In the genomic region with DNA sequence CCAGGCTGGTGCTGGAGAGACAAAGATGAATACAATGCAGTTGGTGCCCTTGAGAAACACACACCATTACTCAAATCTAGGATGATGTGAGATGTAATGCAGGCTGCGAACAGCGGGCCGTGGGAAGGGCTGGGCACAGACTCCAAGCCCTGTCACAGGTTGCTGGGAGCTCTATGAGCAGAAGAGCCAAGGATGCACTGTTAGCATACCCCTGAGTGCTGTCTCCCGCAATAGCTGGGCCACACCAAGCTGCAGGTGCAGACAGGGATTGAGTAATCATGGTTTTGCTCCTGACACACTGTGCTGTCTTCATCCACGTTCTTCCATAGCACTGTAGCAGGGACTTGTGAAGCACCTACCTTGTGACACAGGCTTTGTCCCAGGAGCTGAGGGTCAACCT, we compare ENCODE assay signal across 20 cellular contexts.
DNase-seq lines count a peak whose midpoint lies in the region; ATAC-seq lines count a peak whose summit lies in the region.
"Had no signal": no experiment of that assay in that cellular context is flagged by ENCODE, and none has a peak within 500 bp of the region (broad histone marks: within the 10 kb centered on the region; RNA-seq: fewer than 3 reads in every experiment).

No MANE protein-coding gene starts in this region.

- H3K4me3 Mint-ChIP-seq in activated naive CD4-positive, alpha-beta T cell treated with anti-CD3 and anti-CD28 coated beads, Interleukin-2, amount 10 ng/mL, durations not matched to agents 7 days and 5 days = no peak overlapping the region
- H3K4me3 Mint-ChIP-seq in activated T-helper 17 cell treated with anti-CD3 and anti-CD28 coated beads, Interleukin-2, amount 50 U/mL, for 72 hours = no peak overlapping the region
- no peak overlapping the region for H3K4me3 Mint-ChIP-seq in naive thymus-derived CD4-positive, alpha-beta T cell
- H3K4me3 Mint-ChIP-seq: CD4-positive, CD25-positive, alpha-beta regulatory T cell; CD8-positive, alpha-beta memory T cell; GM23338; HFFc6 had no signal

- CTCF ChIA-PET in activated naive CD4-positive, alpha-beta T cell treated with anti-CD3 and anti-CD28 coated beads, Interleukin-2, amount 10 ng/mL, durations not matched to agents 7 days and 5 days (lab: Charles Lee) = interaction anchor here (1.0 kb wide), 1 partner anchor 12 kb away, joined by 3 read pairs; no protein-coding TSS in a partner anchor
- CTCF ChIA-PET in naive thymus-derived CD4-positive, alpha-beta T cell (lab: Charles Lee) = no interaction called here

- peaks cover 7 to 58% (median 24%) of the 10 kb centered on the region in 10 experiments; a peak in 19 of 20 replicates for H3K4me1 ChIP-seq in BLaER1 treated with 17β-estradiol and CSF1 and Interleukin-3, amounts not matched to agents 10 nM and 100 nM
- H3K4me1 ChIP-seq in naive thymus-derived CD4-positive, alpha-beta T cell (ENCODE audit: control insufficient read depth in 2 of 2, insufficient read depth in 2 of 2, low read length in 2 of 2) = peaks cover 0 to 21% of the 10 kb centered on the region in 2 donors
- H3K4me1 ChIP-seq: HAP-1 had no signal

- H3K36me3 Mint-ChIP-seq in activated naive CD4-positive, alpha-beta T cell treated with anti-CD3 and anti-CD28 coated beads, Interleukin-2, amount 10 ng/mL, durations not matched to agents 7 days and 5 days = peaks cover 46% of the 10 kb centered on the region
- no peaks in the 10 kb centered on the region for H3K36me3 Mint-ChIP-seq in activated T-helper 17 cell treated with anti-CD3 and anti-CD28 coated beads, Interleukin-2, amount 50 U/mL, for 72 hours (ENCODE audit: low read depth)
- peaks cover 3 to 58% (median 25%) of the 10 kb centered on the region in 5 donors for H3K36me3 Mint-ChIP-seq in naive thymus-derived CD4-positive, alpha-beta T cell

- H3K27ac ChIP-seq in BLaER1 treated with 17β-estradiol and CSF1 and Interleukin-3, amounts not matched to agents 10 nM and 100 nM = no peak overlapping the region
- no peak overlapping the region for H3K27ac ChIP-seq in naive thymus-derived CD4-positive, alpha-beta T cell (ENCODE audit: low read depth, low read length)
- H3K27ac ChIP-seq: 22Rv1, C4-2B had no signal

- no peak overlapping the region for H3K4me3 ChIP-seq in BLaER1 treated with 17β-estradiol and CSF1 and Interleukin-3, amounts not matched to agents 10 nM and 100 nM
- no peak overlapping the region for H3K4me3 ChIP-seq in naive thymus-derived CD4-positive, alpha-beta T cell (ENCODE audit: low read length)
- H3K4me3 ChIP-seq: GM12878, GM23338, HAP-1 had no signal

- no peak for DNase-seq in activated naive CD4-positive, alpha-beta T cell treated with anti-CD3 and anti-CD28 coated beads, Interleukin-2, amount 10 ng/mL, durations not matched to agents 7 days and 5 days
- no peak for DNase-seq in activated naive CD4-positive, alpha-beta T cell treated with anti-CD3 and anti-CD28 coated beads, Interleukin-2, amount 50 U/mL, for 16 hours
- DNase-seq in naive thymus-derived CD4-positive, alpha-beta T cell = no peak
- DNase-seq: ACHN; AML-193; CD4-positive, CD25-positive, alpha-beta regulatory T cell; CD8-positive, alpha-beta memory T cell; DMS 273 treated with DMSO at 0.1 percent for 48 hours; DMS79; EL; GDM1; HFFc6 had no signal

- peaks cover 8% of the 10 kb centered on the region for H3K9me3 Mint-ChIP-seq in activated naive CD4-positive, alpha-beta T cell treated with anti-CD3 and anti-CD28 coated beads, Interleukin-2, amount 10 ng/mL, durations not matched to agents 7 days and 5 days
- H3K9me3 Mint-ChIP-seq in activated T-helper 17 cell treated with anti-CD3 and anti-CD28 coated beads, Interleukin-2, amount 50 U/mL, for 72 hours = peaks cover 4% of the 10 kb centered on the region
- H3K9me3 Mint-ChIP-seq in naive thymus-derived CD4-positive, alpha-beta T cell = peaks cover 0 to 17% (median 0%) of the 10 kb centered on the region in 11 donors

- H4K20me1 ChIP-seq in BLaER1 treated with 17β-estradiol and CSF1 and Interleukin-3, amounts not matched to agents 10 nM and 100 nM = peaks cover 0 to 31% (median 5%) of the 10 kb centered on the region in 11 experiments; a peak in 9 of 22 replicates

- intact Hi-C loops in naive thymus-derived CD4-positive, alpha-beta T cell (cut with micrococcal nuclease) = no loop called here

- POLR2A ChIA-PET in naive thymus-derived CD4-positive, alpha-beta T cell (lab: Charles Lee) = no interaction called here

- peak overlapping the region; percentile 19 for H3K27ac Mint-ChIP-seq in activated naive CD4-positive, alpha-beta T cell treated with anti-CD3 and anti-CD28 coated beads, Interleukin-2, amount 10 ng/mL, durations not matched to agents 7 days and 5 days
- peak overlapping the region; percentile 47 for H3K27ac Mint-ChIP-seq in activated T-helper 17 cell treated with anti-CD3 and anti-CD28 coated beads, Interleukin-2, amount 50 U/mL, for 72 hours
- H3K27ac Mint-ChIP-seq in naive thymus-derived CD4-positive, alpha-beta T cell = peak overlapping the region in 3 of 9 donors; percentile 24 to 67 (median 34)
- H3K27ac Mint-ChIP-seq: CD4-positive, CD25-positive, alpha-beta regulatory T cell; GM23338; HFFc6 had no signal

- peak overlapping the region in 7 of 11 experiments; percentile 4 to 38 (median 16); a peak in 6 of 22 replicates for H3K4me2 ChIP-seq in BLaER1 treated with 17β-estradiol and CSF1 and Interleukin-3, amounts not matched to agents 10 nM and 100 nM
- H3K4me2 ChIP-seq: GM23338 had no signal

- H3K27me3 Mint-ChIP-seq in activated naive CD4-positive, alpha-beta T cell treated with anti-CD3 and anti-CD28 coated beads, Interleukin-2, amount 10 ng/mL, durations not matched to agents 7 days and 5 days = no peaks in the 10 kb centered on the region
- H3K27me3 Mint-ChIP-seq in activated T-helper 17 cell treated with anti-CD3 and anti-CD28 coated beads, Interleukin-2, amount 50 U/mL, for 72 hours = no peaks in the 10 kb centered on the region
- no peaks in the 10 kb centered on the region for H3K27me3 Mint-ChIP-seq in naive thymus-derived CD4-positive, alpha-beta T cell

- H3K9ac ChIP-seq in BLaER1 treated with 17β-estradiol and CSF1 and Interleukin-3, amounts not matched to agents 10 nM and 100 nM = no peak overlapping the region

- peaks cover 28% of the 10 kb centered on the region for H3K4me1 Mint-ChIP-seq in activated naive CD4-positive, alpha-beta T cell treated with anti-CD3 and anti-CD28 coated beads, Interleukin-2, amount 10 ng/mL, durations not matched to agents 7 days and 5 days
- peaks cover 24% of the 10 kb centered on the region for H3K4me1 Mint-ChIP-seq in activated T-helper 17 cell treated with anti-CD3 and anti-CD28 coated beads, Interleukin-2, amount 50 U/mL, for 72 hours
- H3K4me1 Mint-ChIP-seq in naive thymus-derived CD4-positive, alpha-beta T cell = peaks cover 11 to 64% (median 51%) of the 10 kb centered on the region in 7 donors
- H3K4me1 Mint-ChIP-seq: GM23338 had no signal

- H3K27me3 ChIP-seq in BLaER1 treated with 17β-estradiol and CSF1 and Interleukin-3, amounts not matched to agents 10 nM and 100 nM = no peaks in the 10 kb centered on the region
- H3K27me3 ChIP-seq in naive thymus-derived CD4-positive, alpha-beta T cell (ENCODE audit: control insufficient read depth in 2 of 2, insufficient read depth in 2 of 2, low read length in 2 of 2) = no peaks in the 10 kb centered on the region

- H3K36me3 ChIP-seq in BLaER1 treated with 17β-estradiol and CSF1 and Interleukin-3, amounts not matched to agents 10 nM and 100 nM = peaks cover 0 to 15% (median 0%) of the 10 kb centered on the region in 11 experiments; a peak in 4 of 22 replicates
- no peaks in the 10 kb centered on the region for H3K36me3 ChIP-seq in naive thymus-derived CD4-positive, alpha-beta T cell (ENCODE audit: control insufficient read depth in 2 of 3, insufficient read depth in 3 of 3, low read length in 3 of 3)
- H3K36me3 ChIP-seq: HAP-1 had no signal

- ATAC-seq in activated T-helper 17 cell treated with anti-CD3 and anti-CD28 coated beads, Interleukin-2, amount 50 U/mL, for 72 hours (replicated peaks) = no peak
- ATAC-seq in GM18517 (IDR thresholded peaks at IDR 0.05; ENCODE audit: unreplicated experiment) = no peak
- ATAC-seq in naive thymus-derived CD4-positive, alpha-beta T cell = no peak
- ATAC-seq: GM12878, GM23338 had no signal

- H3K9me3 ChIP-seq in BLaER1 treated with 17β-estradiol and CSF1 and Interleukin-3, amounts not matched to agents 10 nM and 100 nM (replicated peaks in 1 of 11) = peaks cover 0 to 28% (median 8%) of the 10 kb centered on the region in 11 experiments; a peak in 11 of 22 replicates
- no peaks in the 10 kb centered on the region for H3K9me3 ChIP-seq in naive thymus-derived CD4-positive, alpha-beta T cell (ENCODE audit: control insufficient read depth in 2 of 3, low read length in 3 of 3)
- H3K9me3 ChIP-seq: HAP-1 had no signal
